In the genomic region with DNA sequence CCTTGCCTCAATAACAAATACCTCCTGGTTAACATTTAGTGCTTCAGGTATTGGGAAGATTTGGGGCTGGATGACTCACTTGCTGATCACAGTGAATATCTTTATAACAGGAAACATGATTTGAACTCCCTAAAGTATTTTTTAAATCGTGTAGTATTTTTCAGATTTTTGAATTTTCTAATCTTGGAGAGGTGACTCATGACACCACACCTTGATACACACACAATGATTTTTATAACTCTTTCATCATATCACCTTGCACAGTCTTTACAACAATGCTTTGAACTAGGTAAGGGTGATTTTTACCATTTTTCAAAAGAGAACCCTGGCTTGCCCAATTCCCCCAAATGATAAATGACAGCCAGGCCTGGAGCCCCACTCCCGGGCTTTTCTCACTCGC, we compare ENCODE assay signal across 18 cellular contexts.
"Had no signal": no experiment of that assay in that cellular context is flagged by ENCODE, and none has a peak within 500 bp of the region (broad histone marks: within the 10 kb centered on the region; RNA-seq: fewer than 3 reads in every experiment).

No MANE protein-coding gene starts in this region.

- ATAC-seq: activated CD4-positive, CD25-positive, alpha-beta regulatory T cell treated with anti-CD3 and anti-CD28 coated beads, Interleukin-2, amount 50 U/mL, for 24 hours; activated CD8-positive, alpha-beta T cell treated with anti-CD3 and anti-CD28 coated beads for 36 hours; activated T-cell treated with anti-CD3 and anti-CD28 coated beads, Interleukin-2, amount 50 U/mL, for 4 hours had no signal

- H3K4me3 Mint-ChIP-seq: activated CD8-positive, alpha-beta T cell treated with anti-CD3 and anti-CD28 coated beads for 36 hours; activated naive CD4-positive, alpha-beta T cell treated with anti-CD3 and anti-CD28 coated beads, Interleukin-2, amount 10 ng/mL, durations not matched to agents 7 days and 5 days; activated naive CD8-positive, alpha-beta T cell treated with anti-CD3 and anti-CD28 coated beads for 36 hours; activated T-cell treated with anti-CD3 and anti-CD28 coated beads, Interleukin-2, amount 50 U/mL, for 4 hours; IgD-negative memory B cell; T-helper 1 cell treated with Interleukin-12 subunit alpha and Interleukin-12 subunit beta and Interleukin-4 antibody, amounts not matched to agents 30 μg/mL and 1 μg/mL, for 36 hours had no signal

- H3K36me3 Mint-ChIP-seq: activated naive CD4-positive, alpha-beta T cell treated with anti-CD3 and anti-CD28 coated beads, Interleukin-2, amount 10 ng/mL, durations not matched to agents 7 days and 5 days; activated naive CD8-positive, alpha-beta T cell treated with anti-CD3 and anti-CD28 coated beads for 36 hours had no signal

- H3K27me3 Mint-ChIP-seq: activated CD8-positive, alpha-beta T cell treated with anti-CD3 and anti-CD28 coated beads for 36 hours; activated naive CD8-positive, alpha-beta T cell treated with anti-CD3 and anti-CD28 coated beads for 36 hours; IgD-negative memory B cell had no signal

- H3K27ac ChIP-seq: brain microvascular endothelial cell had no signal

- H3K4me1 Mint-ChIP-seq: activated naive CD4-positive, alpha-beta T cell treated with anti-CD3 and anti-CD28 coated beads, Interleukin-2, amount 10 ng/mL, durations not matched to agents 7 days and 5 days had no signal

- H3K9me3 Mint-ChIP-seq: activated CD8-positive, alpha-beta T cell treated with anti-CD3 and anti-CD28 coated beads for 36 hours; activated naive CD4-positive, alpha-beta T cell treated with anti-CD3 and anti-CD28 coated beads, Interleukin-2, amount 10 ng/mL, durations not matched to agents 7 days and 5 days; activated naive CD8-positive, alpha-beta T cell treated with anti-CD3 and anti-CD28 coated beads for 36 hours; activated T-cell treated with anti-CD3 and anti-CD28 coated beads, Interleukin-2, amount 50 U/mL, for 4 hours; activated T-helper 2 cell treated with anti-CD3 and anti-CD28 coated beads, Interferon-gamma antibody, Interleukin-2, Interleukin-4, amounts not matched to agents 10 μg/mL and 5 μg/mL and 100 μg/mL, durations not matched to agents 14 hours and 24 hours and 36 hours; IgD-negative memory B cell; T-helper 1 cell treated with Interleukin-12 subunit alpha and Interleukin-12 subunit beta and Interleukin-4 antibody, amounts not matched to agents 30 μg/mL and 1 μg/mL, for 36 hours had no signal

- H3K27ac Mint-ChIP-seq: activated CD8-positive, alpha-beta T cell treated with anti-CD3 and anti-CD28 coated beads for 36 hours; activated naive CD4-positive, alpha-beta T cell treated with anti-CD3 and anti-CD28 coated beads, Interleukin-2, amount 10 ng/mL, durations not matched to agents 7 days and 5 days; activated naive CD8-positive, alpha-beta T cell treated with anti-CD3 and anti-CD28 coated beads for 36 hours; activated T-helper 2 cell treated with anti-CD3 and anti-CD28 coated beads, Interferon-gamma antibody, Interleukin-2, Interleukin-4, amounts not matched to agents 10 μg/mL and 5 μg/mL and 100 μg/mL, durations not matched to agents 14 hours and 24 hours and 36 hours; T-helper 1 cell treated with Interleukin-12 subunit alpha and Interleukin-12 subunit beta and Interleukin-4 antibody, amounts not matched to agents 30 μg/mL and 1 μg/mL, for 36 hours had no signal

- DNase-seq: activated CD4-positive, alpha-beta T cell treated with anti-CD3 and anti-CD28 coated beads for 4 hours; activated CD8-positive, alpha-beta T cell treated with anti-CD3 and anti-CD28 coated beads for 36 hours; activated gamma-delta T cell treated with Interleukin-2 at 50 U/mL for 16 hours; activated naive CD4-positive, alpha-beta T cell treated with anti-CD3 and anti-CD28 coated beads, Interleukin-2, amount 10 ng/mL, durations not matched to agents 7 days and 5 days; activated naive CD8-positive, alpha-beta T cell treated with anti-CD3 and anti-CD28 coated beads for 36 hours; activated T-cell treated with anti-CD3 and anti-CD28 coated beads, Interleukin-2, amount 50 U/mL, for 4 hours; brain microvascular endothelial cell; KG1; NCI-H1105; NCI-H1436; NCI-H1694 treated with DMSO at 0.1 percent for 48 hours; NCI-H2029 treated with DMSO at 0.1 percent for 48 hours; NCI-H510A treated with DMSO at 0.1 percent for 48 hours; Right ventricle myocardium superior had no signal

- H3K27me3 ChIP-seq: brain microvascular endothelial cell had no signal
